ENCODE assay signal across 1 cellular context in the genomic region with DNA sequence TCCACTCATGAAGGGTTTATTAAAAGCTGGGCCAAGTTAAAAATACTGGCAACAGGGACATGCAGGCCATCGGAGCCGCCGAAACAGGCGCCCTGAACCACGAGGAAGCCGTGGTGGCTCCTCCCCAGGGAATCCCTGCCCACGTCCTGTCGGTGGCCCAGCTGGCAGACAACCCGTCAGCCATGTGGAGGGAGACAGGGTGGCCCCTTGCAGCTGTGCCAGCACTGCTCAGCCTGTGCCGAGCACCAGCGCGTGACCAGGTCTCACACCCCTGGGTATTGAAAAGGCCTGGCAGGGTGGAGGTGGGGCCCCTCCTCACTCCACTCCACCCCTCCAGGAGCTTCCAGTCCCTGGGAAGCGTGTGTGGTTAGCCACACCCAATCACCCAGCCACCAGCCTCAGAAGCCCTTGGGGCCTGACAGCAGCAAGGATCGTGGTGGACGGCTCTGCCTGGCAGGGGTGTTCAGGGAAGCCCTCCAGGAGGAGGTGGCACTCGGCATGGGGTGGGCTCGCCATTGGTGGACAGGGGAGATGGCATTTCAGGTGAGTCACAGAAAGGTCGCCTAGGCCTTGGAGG.
TF ChIP-seq lines count a peak whose summit lies in the region.

No MANE protein-coding gene starts in this region.

TF ChIP-seq in HepG2, 621 proteins besides CTCF, POLR2A, EP300 and RAD21:
- no peak for TF ChIP-seq NKX3-1 (CRISPR knock-in tag; IDR thresholded peaks at IDR 0.05)
- TF ChIP-seq HNRNPL (IDR thresholded peaks at IDR 0.05; ENCODE audit: low read depth, low read length), result 0 out of 2 replicates have a peak, but pooled peaks have one; percentile 53
